In genomic region chr4:105296672-105297071, GRCh38 we compare ENCODE assay signal across 26 cellular contexts.
"Had no signal": no experiment of that assay in that cellular context is flagged by ENCODE, and none has a peak within 500 bp of the region (broad histone marks: within the 10 kb centered on the region; RNA-seq: fewer than 3 reads in every experiment).

No MANE protein-coding gene starts in this region.

- H3K4me1 ChIP-seq: neural progenitor cell, parathyroid adenoma, psoas muscle, suprapubic skin, testis, tibial artery, vagina had no signal

- H3K4me3 ChIP-seq: neural progenitor cell, ovary, psoas muscle, skin epidermis, suprapubic skin, testis, tibial artery, transverse colon, vagina had no signal

- FAIRE-seq: urothelium cell line had no signal

- H2AFZ ChIP-seq: neural progenitor cell, parathyroid adenoma had no signal

- H3K9ac ChIP-seq: neural progenitor cell, parathyroid adenoma had no signal

- H3K27ac ChIP-seq: neural progenitor cell, ovary, parathyroid adenoma, psoas muscle, skin epidermis, suprapubic skin, testis, tibial artery, transverse colon, vagina had no signal

- H3K9me3 ChIP-seq: ovary, psoas muscle, suprapubic skin, testis, transverse colon, vagina had no signal

- H3K36me3 ChIP-seq: neural progenitor cell, ovary, suprapubic skin, transverse colon, vagina had no signal

- H3K27me3 ChIP-seq: neural progenitor cell, ovary, suprapubic skin, testis, tibial artery, transverse colon, vagina had no signal

- H3K79me2 ChIP-seq: parathyroid adenoma had no signal

- H3K4me2 ChIP-seq: neural progenitor cell had no signal

- DNase-seq: naive thymus-derived CD4-positive, alpha-beta T cell; natural killer cell; nucleus accumbens; ovary; psoas muscle; right cardiac atrium; stimulated activated CD4-positive, alpha-beta T cell treated with anti-CD3 and anti-CD28 coated beads, Interleukin-12 subunit alpha, Interleukin-12 subunit beta, amount 100 ng/mL, for 4 hours; stimulated activated CD4-positive, alpha-beta T cell treated with anti-CD3 and anti-CD28 coated beads, Interleukin-1b, Interleukin-23, amount 100 ng/mL, for 48 hours; stimulated activated CD4-positive, alpha-beta T cell treated with anti-CD3 and anti-CD28 coated beads, Interleukin-4, amount 100 ng/mL, for 1 hour; stimulated activated CD4-positive, alpha-beta T cell treated with anti-CD3 and anti-CD28 coated beads, Interleukin-4, amount 100 ng/mL, for 4 hours; stimulated activated CD8-positive, alpha-beta memory T cell treated with anti-CD3 and anti-CD28 coated beads, Interleukin-4, amount 100 ng/mL, for 48 hours; stimulated activated naive CD4-positive, alpha-beta T cell; stimulated activated naive CD8-positive, alpha-beta T cell treated with anti-CD3 and anti-CD28 coated beads, Interleukin-15, amount 100 ng/mL, for 72 hours; stimulated activated naive CD8-positive, alpha-beta T cell treated with anti-CD3 and anti-CD28 coated beads, Interleukin-15, Interleukin-2, amounts not matched to agents 100 U/mL and 50 U/mL, for 24 hours; substantia nigra; testis; tibial artery; transverse colon had no signal

- ATAC-seq: naive thymus-derived CD4-positive, alpha-beta T cell; natural killer cell; psoas muscle; right cardiac atrium; sciatic nerve; stimulated activated memory B cell treated with anti-CD40 and anti-IgM and Interleukin-4, amounts not matched to agents 10 μg/mL and 1 μg/mL and 100 μg/mL, for 72 hours; stimulated activated naive CD8-positive, alpha-beta T cell treated with anti-CD3 and anti-CD28 coated beads, Interleukin-15, amount 100 ng/mL, for 72 hours; stimulated activated naive CD8-positive, alpha-beta T cell treated with anti-CD3 and anti-CD28 coated beads, Interleukin-15, Interleukin-2, amounts not matched to agents 100 U/mL and 50 U/mL, for 24 hours had no signal
